Comparison of ENCODE assay signal across 10 cellular contexts in genomic region chr14:63524537-63525155, GRCh38. TPM values are rescaled to one million over a fixed set of nuclear protein-coding genes. Genes with fewer than 3 reads are reported as not detected.
DNase-seq lines count a peak whose midpoint lies in the region; ATAC-seq, FAIRE-seq and TF ChIP-seq lines count a peak whose summit lies in the region.
"Had no signal": no experiment of that assay in that cellular context is flagged by ENCODE, and none has a peak within 500 bp of the region (broad histone marks: within the 10 kb centered on the region; RNA-seq: fewer than 3 reads in every experiment).

No MANE protein-coding gene starts in this region.

- WGBS in mesenchymal stem cell, result 96% methylated on average over 12 of the region's 12 CpGs

- H3K23ac ChIP-seq in mesenchymal stem cell (ENCODE audit: low read length in 2 of 2), result peak overlapping the region in 1 of 2 experiments; percentile 98

- H3K4me3 ChIP-seq in CD8-positive, alpha-beta T cell (ENCODE audit: low read depth, low read length), result no peak overlapping the region
- no peak overlapping the region for H3K4me3 ChIP-seq in kidney (ENCODE audit: low read length in 2 of 2)
- no peak overlapping the region for H3K4me3 ChIP-seq in mesenchymal stem cell (ENCODE audit: insufficient read depth in 1 of 2, low read depth in 1 of 2, low read length in 2 of 2)

- H3K4me1 Mint-ChIP-seq in CD8-positive, alpha-beta T cell (ENCODE audit: low read depth), result peaks cover 23% of the 10 kb centered on the region

- no peak overlapping the region for H3K27ac ChIP-seq in CD8-positive, alpha-beta T cell (ENCODE audit: low read depth, low read length)
- peak overlapping the region in 1 of 2 donors; percentile 34 for H3K27ac ChIP-seq in kidney (ENCODE audit: low read depth in 2 of 2, low read length in 2 of 2)
- no peak overlapping the region for H3K27ac ChIP-seq in mesenchymal stem cell (ENCODE audit: low read length, poor library complexity, severe bottlenecking)
- H3K27ac ChIP-seq: neutrophil had no signal

- no peak overlapping the region for H4K91ac ChIP-seq in mesenchymal stem cell (ENCODE audit: low read length)

- DNase-seq in CD8-positive, alpha-beta T cell, result peak in 4 of 7 experiments; percentile 9 to 42 (median 26)
- peak; percentile 38 for DNase-seq in KBM-7
- peak; percentile 83 for DNase-seq in kidney
- no peak for DNase-seq in NAMALWA (ENCODE audit: low spot score)
- DNase-seq in NCI-H345 (lab: John Stamatoyannopoulos, UW), result no peak
- DNase-seq in stimulated activated CD4-positive, alpha-beta T cell treated with anti-CD3 and anti-CD28 coated beads, Interleukin-12 subunit alpha, Interleukin-12 subunit beta, amount 100 ng/mL, for 4 hours, result no peak
- DNase-seq in mesenchymal stem cell, result no peak
- DNase-seq: NCI-H510A had no signal

- CTCF ChIA-PET in CD8-positive, alpha-beta T cell (lab: Charles Lee), result interaction anchor here (0.6 kb wide), 1 partner anchor 62 kb away, joined by 3 read pairs; no protein-coding TSS in a partner anchor

- peak overlapping the region in 1 of 2 experiments; percentile 15 for H2BK12ac ChIP-seq in mesenchymal stem cell (ENCODE audit: low read length in 2 of 2)

- intact Hi-C loops in CD8-positive, alpha-beta T cell (cut with DNase I, micrococcal nuclease), result no loop called here
- intact Hi-C loops in kidney (cut with DNase I), result no loop called here

- peaks cover 42% of the 10 kb centered on the region for H3K36me3 Mint-ChIP-seq in CD8-positive, alpha-beta T cell

- peak; percentile 93 for ATAC-seq in CD8-positive, alpha-beta T cell
- ATAC-seq in GM19467 (IDR thresholded peaks at IDR 0.05; ENCODE audit: unreplicated experiment), result peak; percentile 91

- H2BK15ac ChIP-seq in mesenchymal stem cell (ENCODE audit: low read depth, poor library complexity, severe bottlenecking), result no peak overlapping the region

- no peak overlapping the region for H2AK5ac ChIP-seq in mesenchymal stem cell (ENCODE audit: low read length, severe bottlenecking)

- H3K27ac Mint-ChIP-seq in CD8-positive, alpha-beta T cell, result peak overlapping the region; percentile 78

- no peaks in the 10 kb centered on the region for H3K36me3 ChIP-seq in CD8-positive, alpha-beta T cell (ENCODE audit: insufficient read depth, low read length)
- H3K36me3 ChIP-seq in kidney (ENCODE audit: control insufficient read depth in 1 of 2, insufficient read depth in 2 of 2, low read length in 2 of 2), result no peaks in the 10 kb centered on the region
- peaks cover 7 to 9% of the 10 kb centered on the region in 2 experiments for H3K36me3 ChIP-seq in mesenchymal stem cell (ENCODE audit: control insufficient read depth in 1 of 2, insufficient read depth in 2 of 2, low read depth in 1 of 2, low read length in 2 of 2)

- H3K9me3 Mint-ChIP-seq in CD8-positive, alpha-beta T cell, result no peaks in the 10 kb centered on the region

- no peak overlapping the region for H3K4ac ChIP-seq in mesenchymal stem cell (ENCODE audit: low read depth in 1 of 2, low read length in 2 of 2)

- peak overlapping the region in 1 of 2 experiments; percentile 58 for H3K14ac ChIP-seq in mesenchymal stem cell (ENCODE audit: low read length in 2 of 2)

- H3K27me3 Mint-ChIP-seq in CD8-positive, alpha-beta T cell (ENCODE audit: low read depth), result no peaks in the 10 kb centered on the region

- no peak overlapping the region for H4K8ac ChIP-seq in mesenchymal stem cell (ENCODE audit: low read length)

- no peak overlapping the region for H3K18ac ChIP-seq in mesenchymal stem cell (ENCODE audit: low read depth in 1 of 2, low read length in 2 of 2)

- peaks cover 12% of the 10 kb centered on the region for H3K79me1 ChIP-seq in mesenchymal stem cell (replicated peaks; ENCODE audit: low read length, poor library complexity, severe bottlenecking)

- no peak for TF ChIP-seq CTCF in CD8-positive, alpha-beta T cell (IDR thresholded peaks at IDR 0.05)
- no peak for TF ChIP-seq CTCF in kidney (IDR thresholded peaks at IDR 0.05; ENCODE audit: borderline replicate concordance, extremely low read depth, insufficient read depth)

- H2AFZ ChIP-seq in mesenchymal stem cell (ENCODE audit: low read depth, low read length), result no peak overlapping the region

- H2BK5ac ChIP-seq in mesenchymal stem cell (ENCODE audit: low read depth, low read length, poor library complexity, severe bottlenecking), result no peak overlapping the region

- H3K9ac ChIP-seq in kidney (ENCODE audit: low read length in 2 of 2) (no peak overlapping the region), mesenchymal stem cell (ENCODE audit: low read length) (no peak overlapping the region)

- H3K9me3 ChIP-seq in CD8-positive, alpha-beta T cell (ENCODE audit: low read length), result no peaks in the 10 kb centered on the region
- H3K9me3 ChIP-seq in kidney (ENCODE audit: control insufficient read depth in 1 of 2, low read length in 2 of 2), result no peaks in the 10 kb centered on the region
- H3K9me3 ChIP-seq in mesenchymal stem cell (ENCODE audit: control insufficient read depth, low read length), result no peaks in the 10 kb centered on the region
- H3K9me3 ChIP-seq: neutrophil had no signal

- H3K4me1 ChIP-seq in CD8-positive, alpha-beta T cell (ENCODE audit: insufficient read depth, low read length), result no peaks in the 10 kb centered on the region
- H3K4me1 ChIP-seq in kidney (ENCODE audit: control insufficient read depth in 1 of 2, insufficient read depth in 1 of 2, low read depth in 1 of 2, low read length in 2 of 2), result peaks cover 13 to 14% of the 10 kb centered on the region in 2 donors
- peaks cover 4% of the 10 kb centered on the region for H3K4me1 ChIP-seq in mesenchymal stem cell (ENCODE audit: control insufficient read depth, insufficient read depth, low read depth, low read length)

- peak overlapping the region; percentile 8 for H3K4me3 Mint-ChIP-seq in CD8-positive, alpha-beta T cell

- in situ Hi-C loops in KBM-7 (cut with MboI; ENCODE audit: low pct_unique_long_range_greater_than_20kb, low sequenced_read_pairs), result no loop called here

- H2BK120ac ChIP-seq in mesenchymal stem cell (ENCODE audit: low read depth, low read length), result no peak overlapping the region

- no peak for FAIRE-seq in kidney (lab: Jason Lieb, UNC)

- POLR2A ChIA-PET in CD8-positive, alpha-beta T cell (lab: Charles Lee), result interaction anchor here (0.9 kb wide), 1 partner anchor 19 kb away, joined by 3 read pairs; the partner anchor contains the start of gene PPP2R5E

- H3K4me2 ChIP-seq in mesenchymal stem cell (ENCODE audit: low read length, poor library complexity, severe bottlenecking), result no peak overlapping the region

- H3K27me3 ChIP-seq in CD8-positive, alpha-beta T cell (ENCODE audit: insufficient read depth, low read length), result no peaks in the 10 kb centered on the region
- no peaks in the 10 kb centered on the region for H3K27me3 ChIP-seq in mesenchymal stem cell (ENCODE audit: control insufficient read depth in 1 of 2, insufficient read depth in 1 of 2, low read length in 2 of 2)
- H3K27me3 ChIP-seq: neutrophil had no signal

RNA-seq across cellular contexts. Expression of gene PPP2R5E, which starts 18.5 kb away (rescaled TPM):
- total RNA-seq in CD8-positive, alpha-beta T cell, result 10 to 100 TPM; 33.5 to 35.9 TPM
- 46.5 TPM for total RNA-seq in kidney
- polyA plus RNA-seq in kidney (ENCODE audit: insufficient read depth, low read depth, low replicate concordance), result 9.7 TPM
- 26.6 TPM for polyA plus RNA-seq in mesenchymal stem cell (2013, experiment 1 of 2)
- 27.2 TPM for polyA plus RNA-seq in mesenchymal stem cell (2013, experiment 2 of 2)

Comparison
In these comparisons a context has a peak if more than half of its experiments do, and no peak if none do; other contexts are left out.
1. DNase-seq: peak in CD8-positive, alpha-beta T cell (4 of 7), KBM-7 (single experiment) and kidney (single experiment); none in NAMALWA (single experiment), NCI-H345 (single experiment), stimulated activated CD4-positive, alpha-beta T cell treated with anti-CD3 and anti-CD28 coated beads, Interleukin-12 subunit alpha, Interleukin-12 subunit beta, amount 100 ng/mL, for 4 hours (single experiment) and mesenchymal stem cell (single experiment).